ENCODE assay signal across 10 cellular contexts in genomic region chr1:27562021-27562420, GRCh38. TPM values are rescaled to one million over a fixed set of nuclear protein-coding genes. Genes with fewer than 3 reads are reported as not detected.
DNase-seq lines count a peak whose midpoint lies in the region; ATAC-seq and TF ChIP-seq lines count a peak whose summit lies in the region.
"Had no signal": no experiment of that assay in that cellular context is flagged by ENCODE, and none has a peak within 500 bp of the region (broad histone marks: within the 10 kb centered on the region; RNA-seq: fewer than 3 reads in every experiment).

No MANE protein-coding gene starts in this region.

- H3K4me3 ChIP-seq in GM23338 (no peak overlapping the region), right lobe of liver (peak overlapping the region in 1 of 3 donors; percentile 4), smooth muscle cell (no peak overlapping the region), SJCRH30 (no peak overlapping the region)

- no peak; the same call in 2 of the 3 replicates for ATAC-seq in GM23338
- peak in 3 of 4 donors; percentile 6 to 20 (median 12) for ATAC-seq in right lobe of liver
- ATAC-seq in HG02571 (IDR thresholded peaks at IDR 0.05; ENCODE audit: unreplicated experiment) = no peak

- H4K20me1 ChIP-seq in GM23338 (replicated peaks; ENCODE audit: insufficient read depth) = peaks cover 7% of the 10 kb centered on the region
- peaks cover 100% of the 10 kb centered on the region for H4K20me1 ChIP-seq in smooth muscle cell (ENCODE audit: low read depth)

- H3K27me3 ChIP-seq in GM23338 (ENCODE audit: insufficient read depth) (no peaks in the 10 kb centered on the region), right lobe of liver (no peaks in the 10 kb centered on the region), smooth muscle cell (ENCODE audit: low read depth) (no peaks in the 10 kb centered on the region), SJCRH30 (no peaks in the 10 kb centered on the region)

- H3K36me3 ChIP-seq in GM23338 (ENCODE audit: insufficient read depth) (no peaks in the 10 kb centered on the region), right lobe of liver (no peaks in the 10 kb centered on the region), smooth muscle cell (ENCODE audit: low read depth) (no peaks in the 10 kb centered on the region), SJCRH30 (peaks cover 26% of the 10 kb centered on the region)

- H3K4me2 ChIP-seq in GM23338 (no peak overlapping the region), smooth muscle cell (peak overlapping the region; percentile 63)

- H3K27me3 Mint-ChIP-seq in GM23338 (ENCODE audit: insufficient read depth, low read depth, poor library complexity) (peaks cover 39% of the 10 kb centered on the region), brain (peaks cover 2% of the 10 kb centered on the region)
- H3K27me3 Mint-ChIP-seq: CD4-positive, CD25-positive, alpha-beta regulatory T cell had no signal

- 25% methylated on average over 4 of the region's 20 CpGs for WGBS in right lobe of liver (ENCODE audit: insufficient coverage, low coverage, low lambda C conversion rate, missing lambda C conversion rate)
- WGBS in smooth muscle cell (ENCODE audit: low lambda C conversion rate) = 38% methylated on average over 14 of the region's 20 CpGs

- peaks cover 84% of the 10 kb centered on the region for H3K4me1 Mint-ChIP-seq in GM23338
- H3K4me1 Mint-ChIP-seq in brain = peaks cover 89% of the 10 kb centered on the region

- TF ChIP-seq POLR2A in right lobe of liver (IDR thresholded peaks at IDR 0.05) = peak; percentile 38

- no peak for TF ChIP-seq CTCF in GM23338 (conservative IDR thresholded peaks at IDR 0.05; ENCODE audit: low read depth in 2 of 2)
- TF ChIP-seq CTCF in brain (conservative IDR thresholded peaks at IDR 0.05) = no peak
- no peak for TF ChIP-seq CTCF in right lobe of liver (IDR thresholded peaks at IDR 0.05)
- TF ChIP-seq CTCF in smooth muscle cell (IDR thresholded peaks at IDR 0.05; ENCODE audit: borderline replicate concordance, insufficient read depth, poor library complexity, severe bottlenecking) = no peak

- no peaks in the 10 kb centered on the region for H3K9me3 Mint-ChIP-seq in GM23338
- no peaks in the 10 kb centered on the region for H3K9me3 Mint-ChIP-seq in brain
- H3K9me3 Mint-ChIP-seq: CD4-positive, CD25-positive, alpha-beta regulatory T cell; T-helper 1 cell treated with Interleukin-12 subunit alpha and Interleukin-12 subunit beta and Interleukin-4 antibody, amounts not matched to agents 30 μg/mL and 1 μg/mL, for 36 hours had no signal

- H3K36me3 Mint-ChIP-seq in GM23338 (ENCODE audit: low read depth) (peaks cover 2% of the 10 kb centered on the region; the same call in 1 of the 3 replicates), brain (no peaks in the 10 kb centered on the region)
- H3K36me3 Mint-ChIP-seq: CD4-positive, CD25-positive, alpha-beta regulatory T cell had no signal

- H3K27ac Mint-ChIP-seq in GM23338 = peak overlapping the region; percentile 31; the same call in 1 of the 2 replicates
- peak overlapping the region; percentile 98 to 99 (median 99) for H3K27ac Mint-ChIP-seq in brain

- peaks cover 7% of the 10 kb centered on the region for H3K79me2 ChIP-seq in GM23338 (replicated peaks; ENCODE audit: insufficient read depth)
- peaks cover 79% of the 10 kb centered on the region for H3K79me2 ChIP-seq in smooth muscle cell (ENCODE audit: low read depth)

- intact Hi-C loops in right lobe of liver (cut with DNase I) = no loop called here

- peaks cover 67% of the 10 kb centered on the region for H3K4me1 ChIP-seq in GM23338 (ENCODE audit: insufficient read depth)
- peaks cover 0 to 37% (median 24%) of the 10 kb centered on the region in 4 donors for H3K4me1 ChIP-seq in right lobe of liver
- H3K4me1 ChIP-seq in smooth muscle cell (ENCODE audit: low read depth) = peaks cover 74% of the 10 kb centered on the region
- H3K4me1 ChIP-seq in SJCRH30 = peaks cover 73% of the 10 kb centered on the region

- peak overlapping the region; percentile 66 for H3K27ac ChIP-seq in GM23338 (ENCODE audit: low read depth)
- peak overlapping the region; percentile 1 to 83 (median 55) for H3K27ac ChIP-seq in right lobe of liver
- peak overlapping the region; percentile 65 for H3K27ac ChIP-seq in smooth muscle cell (ENCODE audit: low read depth)
- H3K27ac ChIP-seq in SJCRH30 = no peak overlapping the region

- H3K9me3 ChIP-seq in right lobe of liver (no peaks in the 10 kb centered on the region), smooth muscle cell (replicated peaks; ENCODE audit: low read depth) (no peaks in the 10 kb centered on the region), SJCRH30 (replicated peaks) (no peaks in the 10 kb centered on the region)

- no peak overlapping the region for H3K4me3 Mint-ChIP-seq in GM23338
- H3K4me3 Mint-ChIP-seq in brain = peak overlapping the region; percentile 72 to 81 (median 77)
- H3K4me3 Mint-ChIP-seq: CD4-positive, CD25-positive, alpha-beta regulatory T cell; T-helper 1 cell treated with Interleukin-12 subunit alpha and Interleukin-12 subunit beta and Interleukin-4 antibody, amounts not matched to agents 30 μg/mL and 1 μg/mL, for 36 hours had no signal

- DNase-seq in GM23338 (ENCODE audit: low spot score) = no peak
- DNase-seq in right lobe of liver = no peak
- DNase-seq in smooth muscle cell (lab: John Stamatoyannopoulos, UW; ENCODE audit: unreplicated experiment) = no peak
- no peak for DNase-seq in SJCRH30
- no peak for DNase-seq in Ammon's horn (ENCODE audit: low spot score)
- DNase-seq in stimulated activated naive CD4-positive, alpha-beta T cell treated with Interleukin-2 at 50 U/mL for 16 hours (lab: John Stamatoyannopoulos, UW) = no peak
- DNase-seq: CD4-positive, CD25-positive, alpha-beta regulatory T cell had no signal

- no peaks in the 10 kb centered on the region for H3K9me2 ChIP-seq in GM23338 (ENCODE audit: insufficient read depth)

- H2AFZ ChIP-seq in GM23338 = no peak overlapping the region
- H2AFZ ChIP-seq in smooth muscle cell (ENCODE audit: low read depth) = no peak overlapping the region

- H3K9ac ChIP-seq in smooth muscle cell (ENCODE audit: low read depth) = no peak overlapping the region

- peaks cover 22% of the 10 kb centered on the region for H3F3A ChIP-seq in GM23338 (replicated peaks; ENCODE audit: low read depth)
- H3F3A ChIP-seq in smooth muscle cell (ENCODE audit: low read depth) = peaks cover 22% of the 10 kb centered on the region

TF ChIP-seq in GM23338, 12 proteins besides CTCF, POLR2A, EP300 and RAD21:
- TF ChIP-seq REST (IDR thresholded peaks at IDR 0.05; ENCODE audit: unreplicated experiment) = no peak
- no peak for TF ChIP-seq NANOG (IDR thresholded peaks at IDR 0.05; ENCODE audit: borderline replicate concordance)
- no peak for TF ChIP-seq ZNF331 (CRISPR knock-in tag; IDR thresholded peaks at IDR 0.05; ENCODE audit: low read depth)
- TF ChIP-seq STAT1 (IDR thresholded peaks at IDR 0.05; ENCODE audit: unreplicated experiment) = no peak
- no peak for TF ChIP-seq JUNB (IDR thresholded peaks at IDR 0.05; ENCODE audit: unreplicated experiment)

RNA-seq across cellular contexts. Expression of gene AHDC1, which starts 41.9 kb away (rescaled TPM):
- 19.1 and 22.2 TPM in 2 replicates for total RNA-seq in GM23338 (2014; rRNA removed; shearing (Covaris generic))
- 6.8 and 8.3 TPM in 2 replicates for polyA plus RNA-seq in GM23338 (2016; fragmentation: Nextera tagmentation; extraction: Ambion mirVana)
- 48.8 TPM for polyA plus RNA-seq in brain (ENCODE audit: insufficient read depth, low read depth, low replicate concordance)
- total RNA-seq in right lobe of liver = 10 to 100 TPM in 3 of 6 experiments, 1 to 10 TPM in 3; 5.5 to 21.3 (median 10.9) TPM
- total RNA-seq in smooth muscle cell = 8.4 and 12.2 TPM in 2 replicates
- polyA plus RNA-seq in smooth muscle cell = 12.2 and 15.6 TPM in 2 replicates
- total RNA-seq in SJCRH30 (2014; rRNA removed; shearing (Covaris generic)) = 29.7 and 30.6 TPM in 2 replicates

Comparison
In these comparisons a context has a peak if more than half of its experiments do, and no peak if none do; other contexts are left out.
1. ATAC-seq: peak in right lobe of liver (3 of 4); none in GM23338 (single experiment) and HG02571 (single experiment).